9 cellular contexts compared by ENCODE assay signal in the genomic region with DNA sequence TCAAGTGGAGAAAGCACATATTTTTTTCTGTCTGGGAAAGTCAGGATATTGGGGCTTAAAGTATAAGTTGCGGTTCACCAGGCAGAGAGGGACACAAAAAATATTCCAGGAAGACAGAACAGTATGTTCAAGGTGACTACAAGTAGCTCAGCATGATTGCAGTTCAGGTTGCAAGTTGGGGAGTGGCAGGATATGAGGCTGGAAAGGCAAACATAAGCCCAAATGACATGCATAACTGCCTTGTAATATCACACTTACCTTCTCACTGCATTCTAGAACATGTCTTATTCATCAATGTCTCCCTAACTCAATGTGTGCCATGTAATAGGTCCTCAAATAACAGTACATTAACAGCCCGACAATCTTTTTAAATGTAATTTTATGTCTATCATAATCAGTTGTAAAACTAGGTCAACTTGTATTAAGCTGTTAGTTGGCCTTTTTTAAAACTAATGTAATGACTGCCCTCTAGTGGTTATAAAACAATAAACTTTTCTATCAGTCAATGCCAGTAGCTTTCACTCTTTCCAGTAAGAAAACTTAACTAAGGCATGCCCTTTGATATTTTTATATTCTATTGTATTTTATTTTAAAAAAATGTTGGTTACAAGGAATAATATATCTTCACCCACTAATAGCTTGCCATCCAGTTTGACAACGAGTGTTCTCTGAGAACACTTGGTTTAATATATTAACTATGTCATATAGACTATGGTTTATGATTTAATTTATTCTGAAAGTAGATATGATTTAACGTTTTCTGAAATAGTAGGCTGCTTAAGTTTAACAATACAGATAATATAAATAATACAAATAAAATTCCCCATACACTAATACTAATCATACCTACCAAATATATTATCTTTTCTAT. TPM values are rescaled to one million over a fixed set of nuclear protein-coding genes. Genes with fewer than 3 reads are reported as not detected.
A peak's percentile ranks its signal among the peaks of the same experiment; 100 is the strongest.
DNase-seq lines count a peak whose midpoint lies in the region; TF ChIP-seq lines count a peak whose summit lies in the region.
"Had no signal": no experiment of that assay in that cellular context is flagged by ENCODE, and none has a peak within 500 bp of the region (broad histone marks: within the 10 kb centered on the region; RNA-seq: fewer than 3 reads in every experiment).

No MANE protein-coding gene starts in this region.

- DNase-seq in NCI-H1092 treated with DMSO at 0.1 percent for 48 hours (lab: John Stamatoyannopoulos, UW) (peak; percentile 64), NCI-H1092 (lab: John Stamatoyannopoulos, UW) (no peak), HFF-Myc (ENCODE audit: extremely low read depth, low read depth) (peak; percentile 32), NB4 (ENCODE audit: low read depth) (peak; percentile 40), SKM-1 treated with dmso at 0.1 percent for 144 hours (lab: John Stamatoyannopoulos, UW; ENCODE audit: unreplicated experiment) (peak; percentile 65), fibroblast of the conjunctiva (ENCODE audit: low read depth) (peak; percentile 54), pulmonary artery endothelial cell (ENCODE audit: low read depth, low spot score) (peak; percentile 13)
- DNase-seq in stimulated activated CD4-positive, alpha-beta T cell treated with anti-CD3 and anti-CD28 coated beads, Interleukin-12 subunit alpha, Interleukin-12 subunit beta, amount 100 ng/mL, for 4 hours, result no peak

- TF ChIP-seq CTCF in HFF-Myc (IDR thresholded peaks at IDR 0.05; ENCODE audit: low read depth, low read length, missing control alignments) (peak; percentile 15), NB4 (IDR thresholded peaks at IDR 0.05; ENCODE audit: low read depth, low read length) (peak; percentile 20)

- no peak overlapping the region for H3K4me3 ChIP-seq in HFF-Myc (replicated peaks; ENCODE audit: low read depth, low read length)
- H3K4me3 ChIP-seq in NB4 (ENCODE audit: low read depth, low read length), result no peak overlapping the region
- H3K4me3 ChIP-seq: BLaER1 treated with 17β-estradiol and CSF1 and Interleukin-3, amounts not matched to agents 10 nM and 100 nM had no signal

- no peak for TF ChIP-seq POLR2A in NB4 (IDR thresholded peaks at IDR 0.05; ENCODE audit: extremely low read depth, insufficient read length)

RNA-seq across cellular contexts. Expression of a gene that starts 39.4 kb away (rescaled TPM):
- 0.13 TPM in 1 of 2 replicates, not detected in the other for total RNA-seq in pulmonary artery endothelial cell

Comparison
In these comparisons a context has a peak if more than half of its experiments do, and no peak if none do; other contexts are left out.
1. DNase-seq: peak in NCI-H1092 treated with DMSO at 0.1 percent for 48 hours (single experiment), HFF-Myc (single experiment), NB4 (single experiment), SKM-1 treated with dmso at 0.1 percent for 144 hours (single experiment), fibroblast of the conjunctiva (single experiment) and pulmonary artery endothelial cell (single experiment); none in NCI-H1092 (single experiment) and stimulated activated CD4-positive, alpha-beta T cell treated with anti-CD3 and anti-CD28 coated beads, Interleukin-12 subunit alpha, Interleukin-12 subunit beta, amount 100 ng/mL, for 4 hours (single experiment).